ENCODE assay signal across 10 cellular contexts in the genomic region with DNA sequence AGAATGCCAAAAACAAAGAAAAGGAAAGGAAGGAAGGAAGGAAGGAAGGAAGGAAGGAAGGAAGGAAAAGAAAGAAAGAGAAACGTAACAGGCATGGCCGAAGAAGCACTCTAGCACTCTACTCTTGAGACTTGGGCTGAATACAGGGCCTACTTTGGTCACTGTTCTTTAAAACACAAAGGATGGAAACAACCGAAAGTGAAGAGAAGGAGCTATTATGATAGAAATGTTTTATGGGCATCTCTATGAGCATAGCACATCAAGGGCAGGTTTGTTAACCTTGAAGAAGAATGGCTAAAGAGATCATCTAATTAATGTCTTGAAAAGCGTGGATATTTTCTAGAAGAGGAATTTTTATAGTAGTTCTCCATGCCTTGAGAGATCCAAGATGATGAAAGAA. TPM values are rescaled to one million over a fixed set of nuclear protein-coding genes. Genes with fewer than 3 reads are reported as not detected.
"Had no signal": no experiment of that assay in that cellular context is flagged by ENCODE, and none has a peak within 500 bp of the region (broad histone marks: within the 10 kb centered on the region; RNA-seq: fewer than 3 reads in every experiment).

No MANE protein-coding gene starts in this region.

- FAIRE-seq: H1, H54 had no signal

- H3K36me3 ChIP-seq: HAP-1 had no signal

- H2AFZ ChIP-seq: GM23338 had no signal

- DNase-seq: GOT3, H7, H9, HCEC 1CT, HFFc6 had no signal

- H3K4me3 ChIP-seq: GM23338, HAP-1 had no signal

- H3K9me3 ChIP-seq: HAP-1 had no signal

- H3K4me2 ChIP-seq: GM23338 had no signal

RNA-seq across cellular contexts. Expression of a gene that starts 15.9 kb away (rescaled TPM):
- total RNA-seq: H4, HFFc6 had no signal
